12 cellular contexts compared by ENCODE assay signal in the genomic region with DNA sequence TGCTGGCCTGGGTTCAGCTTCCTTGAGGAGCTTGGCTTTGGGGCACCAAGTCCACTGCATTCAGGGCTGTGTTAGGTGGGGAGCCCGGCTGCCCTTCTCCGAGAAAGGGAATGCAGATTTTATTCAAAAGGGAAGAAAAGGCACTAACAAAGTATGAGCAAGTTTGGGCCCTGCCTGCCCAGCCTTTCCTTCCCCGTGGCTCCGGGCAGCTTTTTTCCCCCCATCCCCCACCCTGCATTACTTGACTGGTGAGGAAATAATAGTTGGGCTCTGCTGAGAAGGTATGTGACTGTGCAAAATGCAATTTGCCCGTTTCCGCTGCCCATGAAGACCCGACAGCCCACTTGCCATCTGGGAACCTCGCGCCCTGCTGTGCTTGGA.
DNase-seq lines count a peak whose midpoint lies in the region; ATAC-seq and TF ChIP-seq lines count a peak whose summit lies in the region.
"Had no signal": no experiment of that assay in that cellular context is flagged by ENCODE, and none has a peak within 500 bp of the region (broad histone marks: within the 10 kb centered on the region; RNA-seq: fewer than 3 reads in every experiment).

No MANE protein-coding gene starts in this region.

- no peak for DNase-seq in left cardiac atrium
- no peak for DNase-seq in Right ventricle myocardium inferior (ENCODE audit: missing footprints)
- peak; percentile 16 for DNase-seq in endothelial cell (ENCODE audit: low spot score)
- peak; percentile 26 for DNase-seq in neural progenitor cell (ENCODE audit: low spot score)
- DNase-seq in vagina (ENCODE audit: extremely low spot score in 2 of 2) = no peak
- DNase-seq in activated CD4-positive, alpha-beta T cell treated with anti-CD3 and anti-CD28 coated beads, Interleukin-2, amount 50 U/mL, for 48 hours = no peak
- DNase-seq: ACHN; activated T-cell treated with anti-CD3 and anti-CD28 coated beads, Interleukin-2, amount 50 U/mL, for 72 hours; PC-9; stimulated activated CD4-positive, alpha-beta T cell treated with anti-CD3 and anti-CD28 coated beads, Interleukin-2, amount 100 ng/mL, for 24 hours had no signal

- H3K4me1 Mint-ChIP-seq in endothelial cell (ENCODE audit: unreplicated experiment) (peaks cover 39% of the 10 kb centered on the region), neural progenitor cell (peaks cover 50% of the 10 kb centered on the region)

- intact Hi-C loops in left cardiac atrium (cut with DNase I) (no loop called here), Right ventricle myocardium inferior (cut with DNase I) (no loop called here), vagina (cut with DNase I) (no loop called here)

- no peak for TF ChIP-seq CTCF in endothelial cell (IDR thresholded peaks at IDR 0.05; ENCODE audit: unreplicated experiment)
- TF ChIP-seq CTCF in neural progenitor cell (IDR thresholded peaks at IDR 0.05) = no peak
- no peak for TF ChIP-seq CTCF in vagina (IDR thresholded peaks at IDR 0.05)

- H3K27me3 ChIP-seq in neural progenitor cell (peaks cover 49% of the 10 kb centered on the region), vagina (no peaks in the 10 kb centered on the region)

- H4K20me1 ChIP-seq in neural progenitor cell (ENCODE audit: low read depth) = peaks cover 52% of the 10 kb centered on the region

- H3K4me3 Mint-ChIP-seq in endothelial cell (ENCODE audit: unreplicated experiment) (no peak overlapping the region), neural progenitor cell (peak overlapping the region; percentile 75)
- H3K4me3 Mint-ChIP-seq: activated T-cell treated with anti-CD3 and anti-CD28 coated beads, Interleukin-2, amount 50 U/mL, for 72 hours had no signal

- no peak for TF ChIP-seq POLR2A in vagina (IDR thresholded peaks at IDR 0.05)

- no peaks in the 10 kb centered on the region for H3K36me3 ChIP-seq in neural progenitor cell
- no peaks in the 10 kb centered on the region for H3K36me3 ChIP-seq in vagina

- H3K27ac ChIP-seq in neural progenitor cell (no peak overlapping the region), vagina (peak overlapping the region; percentile 19)
- H3K27ac ChIP-seq: PC-9 had no signal

- no peaks in the 10 kb centered on the region for H3K9me3 Mint-ChIP-seq in endothelial cell (ENCODE audit: unreplicated experiment)
- H3K9me3 Mint-ChIP-seq in neural progenitor cell = no peaks in the 10 kb centered on the region
- H3K9me3 Mint-ChIP-seq: activated T-cell treated with anti-CD3 and anti-CD28 coated beads, Interleukin-2, amount 50 U/mL, for 72 hours had no signal

- ATAC-seq in left cardiac atrium (peak; percentile 7 to 32), Right ventricle myocardium inferior (no peak), HG02840 (IDR thresholded peaks at IDR 0.05; ENCODE audit: low FRiP score, unreplicated experiment) (no peak), GM21619 (IDR thresholded peaks at IDR 0.05; ENCODE audit: unreplicated experiment) (no peak)
- ATAC-seq: activated T-cell treated with anti-CD3 and anti-CD28 coated beads, Interleukin-2, amount 50 U/mL, for 72 hours had no signal

- H3K4me2 ChIP-seq in neural progenitor cell = peak overlapping the region; percentile 62
- H3K4me2 ChIP-seq: PC-9 had no signal

- H3K36me3 Mint-ChIP-seq in endothelial cell (ENCODE audit: low read depth, unreplicated experiment) (peaks cover 3% of the 10 kb centered on the region), neural progenitor cell (no peaks in the 10 kb centered on the region)

- peaks cover 20% of the 10 kb centered on the region for H3K4me1 ChIP-seq in neural progenitor cell
- peaks cover 40% of the 10 kb centered on the region for H3K4me1 ChIP-seq in vagina

- H3K4me3 ChIP-seq in neural progenitor cell (peak overlapping the region; percentile 5), vagina (no peak overlapping the region)
- H3K4me3 ChIP-seq: PC-9 had no signal

- peak overlapping the region; percentile 89 for H3K27ac Mint-ChIP-seq in endothelial cell (ENCODE audit: unreplicated experiment)
- peak overlapping the region; percentile 99 for H3K27ac Mint-ChIP-seq in neural progenitor cell
- H3K27ac Mint-ChIP-seq: activated T-cell treated with anti-CD3 and anti-CD28 coated beads, Interleukin-2, amount 50 U/mL, for 72 hours had no signal

- H2AFZ ChIP-seq in neural progenitor cell (replicated peaks) = no peak overlapping the region
- H2AFZ ChIP-seq: PC-9 had no signal

- H3K79me2 ChIP-seq in neural progenitor cell (ENCODE audit: low read depth) = no peaks in the 10 kb centered on the region

- peaks cover 7% of the 10 kb centered on the region for H3K27me3 Mint-ChIP-seq in endothelial cell (ENCODE audit: unreplicated experiment)
- peaks cover 4% of the 10 kb centered on the region for H3K27me3 Mint-ChIP-seq in neural progenitor cell (ENCODE audit: insufficient read depth, low read depth)

- no peak overlapping the region for H3K9ac ChIP-seq in neural progenitor cell

- peaks cover 25% of the 10 kb centered on the region for H3F3A ChIP-seq in neural progenitor cell (ENCODE audit: low read depth)

- H3K9me3 ChIP-seq in neural progenitor cell (ENCODE audit: low read depth) (no peaks in the 10 kb centered on the region), vagina (no peaks in the 10 kb centered on the region)

Comparison
In these comparisons a context has a peak if more than half of its experiments do, and no peak if none do; other contexts are left out.
1. ATAC-seq: peak in left cardiac atrium (2 of 2); none in Right ventricle myocardium inferior (single experiment), HG02840 (single experiment) and GM21619 (single experiment).
2. DNase-seq: peak in endothelial cell (single experiment) and neural progenitor cell (single experiment); none in left cardiac atrium (single experiment), Right ventricle myocardium inferior (single experiment), vagina (0 of 2) and activated CD4-positive, alpha-beta T cell treated with anti-CD3 and anti-CD28 coated beads, Interleukin-2, amount 50 U/mL, for 48 hours (0 of 2).